Comparison of ENCODE assay signal across 7 cellular contexts in the genomic region with DNA sequence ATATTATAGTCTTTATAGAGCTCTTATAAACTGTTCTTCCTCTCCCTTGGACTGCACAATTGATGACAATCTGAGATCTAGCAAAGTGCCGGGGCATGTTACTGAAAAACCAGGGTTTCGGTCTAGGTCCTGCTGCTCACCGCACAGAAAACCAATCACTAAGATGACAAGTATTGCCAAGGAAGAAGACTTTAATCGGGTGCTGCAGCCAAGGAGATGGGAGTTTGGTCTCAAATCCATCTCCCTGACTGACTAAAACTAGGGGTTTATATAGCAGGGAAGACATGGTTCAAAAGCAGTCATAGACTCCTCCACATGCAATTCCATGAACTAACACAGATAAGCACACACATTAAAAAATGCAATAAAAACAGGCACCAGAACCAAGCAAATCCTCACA.
"Had no signal": no experiment of that assay in that cellular context is flagged by ENCODE, and none has a peak within 500 bp of the region (broad histone marks: within the 10 kb centered on the region; RNA-seq: fewer than 3 reads in every experiment).

No MANE protein-coding gene starts in this region.

- H3K4me3 ChIP-seq: K562 had no signal

- H3K27ac ChIP-seq: HL-60 had no signal

- H3K4me1 Mint-ChIP-seq: IgD-negative memory B cell had no signal

- H3K36me3 Mint-ChIP-seq: IgD-negative memory B cell had no signal

- DNase-seq: IMR-90, KBM-7, KG1 had no signal

- FAIRE-seq: HTR-8/SVneo, K562 had no signal

- H3K27me3 Mint-ChIP-seq: IgD-negative memory B cell had no signal

- H3K4me3 Mint-ChIP-seq: IgD-negative memory B cell had no signal

- ATAC-seq: K562 had no signal

- H3K27ac Mint-ChIP-seq: IgD-negative memory B cell had no signal
